In the genomic region with DNA sequence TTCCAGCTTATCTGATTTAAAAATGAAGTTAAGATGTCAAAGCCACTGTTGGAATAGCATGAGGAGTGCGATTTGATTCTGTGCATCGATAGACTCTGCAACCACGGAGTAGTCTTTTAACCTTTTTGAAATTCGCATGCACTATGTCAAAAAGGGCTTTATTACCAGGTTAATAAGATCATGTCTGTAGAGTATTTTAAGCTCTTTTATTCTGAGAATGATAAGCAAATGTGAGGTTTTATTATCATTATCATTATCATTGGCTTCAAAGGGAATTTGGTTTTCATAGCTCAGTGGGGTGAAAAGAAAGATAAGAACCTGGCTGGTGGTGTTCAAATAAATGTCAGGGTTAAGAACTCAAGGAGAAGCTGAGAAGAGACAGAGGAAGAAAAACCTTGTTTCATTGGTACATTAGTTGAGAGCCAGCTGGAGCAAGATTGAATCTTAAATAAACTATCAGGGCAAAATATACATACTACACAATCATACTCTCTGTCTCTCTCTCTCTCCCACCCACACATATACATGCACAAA, we compare ENCODE assay signal across 31 cellular contexts.
"Had no signal": no experiment of that assay in that cellular context is flagged by ENCODE, and none has a peak within 500 bp of the region (broad histone marks: within the 10 kb centered on the region; RNA-seq: fewer than 3 reads in every experiment).

No MANE protein-coding gene starts in this region.

- DNase-seq: activated CD4-positive, alpha-beta memory T cell treated with anti-CD3 and anti-CD28 coated beads for 36 hours; activated CD4-positive, alpha-beta T cell treated with anti-CD3 and anti-CD28 coated beads for 36 hours; activated CD4-positive, alpha-beta T cell treated with anti-CD3 and anti-CD28 coated beads, Interleukin-2, amount 10 ng/mL, durations not matched to agents 24 days and 14 days; activated CD4-positive, CD25-positive, alpha-beta regulatory T cell; activated CD4-positive, CD25-positive, alpha-beta regulatory T cell treated with anti-CD3 and anti-CD28 coated beads, Interleukin-2, amount 50 U/mL, for 72 hours; activated CD8-positive, alpha-beta memory T cell treated with anti-CD3 and anti-CD28 coated beads, Interleukin-2, amount 10 ng/mL, durations not matched to agents 7 days and 5 days; activated CD8-positive, alpha-beta memory T cell treated with anti-CD3 and anti-CD28 coated beads, Interleukin-2, amount 50 U/mL, for 4 hours; activated CD8-positive, alpha-beta T cell treated with anti-CD3 and anti-CD28 coated beads, Interleukin-2, amount 10 ng/mL, durations not matched to agents 7 days and 5 days; activated effector memory CD4-positive, alpha-beta T cell treated with anti-CD3 and anti-CD28 coated beads, Interleukin-2, amount 50 U/mL, for 16 hours; activated naive CD4-positive, alpha-beta T cell treated with anti-CD3 and anti-CD28 coated beads for 36 hours; activated naive CD8-positive, alpha-beta T cell treated with anti-CD3 and anti-CD28 coated beads for 36 hours; activated naive CD8-positive, alpha-beta T cell treated with anti-CD3 and anti-CD28 coated beads, Interleukin-2, amount 50 U/mL, for 24 hours; activated T-cell treated with anti-CD3 and anti-CD28 coated beads, Interleukin-2, amount 50 U/mL, for 1 hour; activated T-cell treated with anti-CD3 and anti-CD28 coated beads, Interleukin-2, amount 50 U/mL, for 48 hours; adrenal gland; amygdala; aorta; body of pancreas; central memory CD4-positive, alpha-beta T cell; cerebellar nuclear complex; colonic mucosa; effector CD8-positive, alpha-beta T cell; foreskin fibroblast; head of caudate nucleus; T-helper 2 cell had no signal

- H3K36me3 Mint-ChIP-seq: activated CD4-positive, alpha-beta memory T cell treated with anti-CD3 and anti-CD28 coated beads for 36 hours; activated CD8-positive, alpha-beta memory T cell treated with anti-CD3 and anti-CD28 coated beads, Interleukin-2, amount 10 ng/mL, durations not matched to agents 7 days and 5 days; activated naive CD4-positive, alpha-beta T cell treated with anti-CD3 and anti-CD28 coated beads, Interleukin-2, amount 50 U/mL, for 24 hours; activated naive CD8-positive, alpha-beta T cell treated with anti-CD3 and anti-CD28 coated beads for 36 hours had no signal

- H3K4me1 Mint-ChIP-seq: activated CD4-positive, alpha-beta T cell treated with anti-CD3 and anti-CD28 coated beads, Interleukin-2, amount 10 ng/mL, durations not matched to agents 24 days and 14 days; activated CD8-positive, alpha-beta memory T cell treated with anti-CD3 and anti-CD28 coated beads, Interleukin-2, amount 10 ng/mL, durations not matched to agents 7 days and 5 days; activated naive CD4-positive, alpha-beta T cell treated with anti-CD3 and anti-CD28 coated beads, Interleukin-2, amount 50 U/mL, for 24 hours; activated naive CD8-positive, alpha-beta T cell treated with anti-CD3 and anti-CD28 coated beads for 36 hours; activated naive CD8-positive, alpha-beta T cell treated with anti-CD3 and anti-CD28 coated beads, Interleukin-2, amount 50 U/mL, for 24 hours had no signal

- H3K4me1 ChIP-seq: adrenal gland, breast epithelium, colonic mucosa had no signal

- ATAC-seq: activated CD4-positive, alpha-beta T cell treated with anti-CD3 and anti-CD28 coated beads for 36 hours; activated CD8-positive, alpha-beta memory T cell treated with anti-CD3 and anti-CD28 coated beads, Interleukin-2, amount 10 ng/mL, durations not matched to agents 7 days and 5 days; activated CD8-positive, alpha-beta T cell treated with anti-CD3 and anti-CD28 coated beads, Interleukin-2, amount 10 ng/mL, durations not matched to agents 7 days and 5 days; activated naive CD8-positive, alpha-beta T cell treated with anti-CD3 and anti-CD28 coated beads, Interleukin-2, amount 50 U/mL, for 24 hours; body of pancreas; esophagus mucosa had no signal

- H3K27me3 ChIP-seq: adrenal gland, body of pancreas, breast epithelium, cardiac muscle cell, colonic mucosa had no signal

- H3K4me3 Mint-ChIP-seq: activated CD4-positive, alpha-beta memory T cell treated with anti-CD3 and anti-CD28 coated beads for 36 hours; activated CD4-positive, alpha-beta T cell treated with anti-CD3 and anti-CD28 coated beads for 36 hours; activated CD4-positive, alpha-beta T cell treated with anti-CD3 and anti-CD28 coated beads, Interleukin-2, amount 10 ng/mL, durations not matched to agents 24 days and 14 days; activated CD8-positive, alpha-beta memory T cell treated with anti-CD3 and anti-CD28 coated beads, Interleukin-2, amount 10 ng/mL, durations not matched to agents 7 days and 5 days; activated CD8-positive, alpha-beta T cell treated with anti-CD3 and anti-CD28 coated beads, Interleukin-2, amount 10 ng/mL, durations not matched to agents 7 days and 5 days; activated naive CD4-positive, alpha-beta T cell treated with anti-CD3 and anti-CD28 coated beads for 36 hours; activated naive CD4-positive, alpha-beta T cell treated with anti-CD3 and anti-CD28 coated beads, Interleukin-2, amount 50 U/mL, for 24 hours; activated naive CD8-positive, alpha-beta T cell treated with anti-CD3 and anti-CD28 coated beads for 36 hours; activated naive CD8-positive, alpha-beta T cell treated with anti-CD3 and anti-CD28 coated beads, Interleukin-2, amount 50 U/mL, for 24 hours; activated T-helper 1 cell treated with anti-CD3 and anti-CD28 coated beads, Interleukin-12 subunit alpha, Interleukin-12 subunit beta, Interleukin-2, Interleukin-4 antibody, amounts not matched to agents 30 ng/mL and 10 ng/mL and 1 ng/mL, durations not matched to agents 14 hours and 24 hours and 36 hours had no signal

- H3K9me3 ChIP-seq: adrenal gland, body of pancreas, breast epithelium, colonic mucosa had no signal

- H3K27ac Mint-ChIP-seq: activated CD4-positive, alpha-beta memory T cell treated with anti-CD3 and anti-CD28 coated beads for 36 hours; activated CD4-positive, alpha-beta T cell treated with anti-CD3 and anti-CD28 coated beads for 36 hours; activated CD4-positive, alpha-beta T cell treated with anti-CD3 and anti-CD28 coated beads, Interleukin-2, amount 10 ng/mL, durations not matched to agents 24 days and 14 days; activated CD8-positive, alpha-beta memory T cell treated with anti-CD3 and anti-CD28 coated beads, Interleukin-2, amount 10 ng/mL, durations not matched to agents 7 days and 5 days; activated CD8-positive, alpha-beta T cell treated with anti-CD3 and anti-CD28 coated beads, Interleukin-2, amount 10 ng/mL, durations not matched to agents 7 days and 5 days; activated naive CD4-positive, alpha-beta T cell treated with anti-CD3 and anti-CD28 coated beads for 36 hours; activated naive CD4-positive, alpha-beta T cell treated with anti-CD3 and anti-CD28 coated beads, Interleukin-2, amount 50 U/mL, for 24 hours; activated naive CD8-positive, alpha-beta T cell treated with anti-CD3 and anti-CD28 coated beads for 36 hours; activated naive CD8-positive, alpha-beta T cell treated with anti-CD3 and anti-CD28 coated beads, Interleukin-2, amount 50 U/mL, for 24 hours; activated T-helper 1 cell treated with anti-CD3 and anti-CD28 coated beads, Interleukin-12 subunit alpha, Interleukin-12 subunit beta, Interleukin-2, Interleukin-4 antibody, amounts not matched to agents 30 ng/mL and 10 ng/mL and 1 ng/mL, durations not matched to agents 14 hours and 24 hours and 36 hours; activated T-helper 2 cell treated with anti-CD3 and anti-CD28 coated beads, Interferon-gamma antibody, Interleukin-2, Interleukin-4, amounts not matched to agents 10 μg/mL and 5 μg/mL and 100 μg/mL, durations not matched to agents 14 hours and 24 hours and 36 hours had no signal

- H3K27me3 Mint-ChIP-seq: activated CD4-positive, alpha-beta T cell treated with anti-CD3 and anti-CD28 coated beads, Interleukin-2, amount 10 ng/mL, durations not matched to agents 24 days and 14 days; activated CD8-positive, alpha-beta memory T cell treated with anti-CD3 and anti-CD28 coated beads, Interleukin-2, amount 10 ng/mL, durations not matched to agents 7 days and 5 days had no signal

- H3K36me3 ChIP-seq: adrenal gland, breast epithelium, cardiac muscle cell, colonic mucosa had no signal

- H3K27ac ChIP-seq: adrenal gland, body of pancreas, breast epithelium, cardiac muscle cell, colonic mucosa had no signal

- H3K4me3 ChIP-seq: adrenal gland, body of pancreas, breast epithelium, cardiac muscle cell, colonic mucosa had no signal

- H3K9me3 Mint-ChIP-seq: activated CD4-positive, alpha-beta memory T cell treated with anti-CD3 and anti-CD28 coated beads for 36 hours; activated CD4-positive, alpha-beta T cell treated with anti-CD3 and anti-CD28 coated beads, Interleukin-2, amount 10 ng/mL, durations not matched to agents 24 days and 14 days; activated naive CD4-positive, alpha-beta T cell treated with anti-CD3 and anti-CD28 coated beads for 36 hours; activated naive CD4-positive, alpha-beta T cell treated with anti-CD3 and anti-CD28 coated beads, Interleukin-2, amount 50 U/mL, for 24 hours; activated naive CD8-positive, alpha-beta T cell treated with anti-CD3 and anti-CD28 coated beads for 36 hours; activated naive CD8-positive, alpha-beta T cell treated with anti-CD3 and anti-CD28 coated beads, Interleukin-2, amount 50 U/mL, for 24 hours; activated T-helper 1 cell treated with anti-CD3 and anti-CD28 coated beads, Interleukin-12 subunit alpha, Interleukin-12 subunit beta, Interleukin-2, Interleukin-4 antibody, amounts not matched to agents 30 ng/mL and 10 ng/mL and 1 ng/mL, durations not matched to agents 14 hours and 24 hours and 36 hours; activated T-helper 2 cell treated with anti-CD3 and anti-CD28 coated beads, Interferon-gamma antibody, Interleukin-2, Interleukin-4, amounts not matched to agents 10 μg/mL and 5 μg/mL and 100 μg/mL, durations not matched to agents 14 hours and 24 hours and 36 hours had no signal
